ENCODE assay signal across 21 cellular contexts in the genomic region with DNA sequence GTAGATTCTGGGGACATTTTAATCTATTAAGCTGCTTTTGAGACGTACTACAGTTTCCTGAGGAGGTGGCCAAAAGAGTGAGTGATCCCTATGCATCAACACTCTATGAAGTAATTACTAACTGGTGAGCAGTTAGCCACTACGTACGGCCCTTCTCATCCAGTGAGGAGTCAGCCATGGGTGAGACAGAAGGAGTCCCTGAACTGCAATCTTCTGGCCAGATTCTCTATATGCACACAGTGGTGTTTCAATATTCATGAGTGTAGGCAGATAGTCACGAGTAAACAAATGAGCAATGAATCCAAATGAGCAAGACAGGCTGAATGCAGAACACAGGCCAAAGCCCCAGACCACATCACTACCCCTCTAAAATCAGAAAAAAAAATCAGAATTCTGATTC.
"Had no signal": no experiment of that assay in that cellular context is flagged by ENCODE, and none has a peak within 500 bp of the region (broad histone marks: within the 10 kb centered on the region; RNA-seq: fewer than 3 reads in every experiment).

No MANE protein-coding gene starts in this region.

- H3K36me3 ChIP-seq: brain microvascular endothelial cell, gastroesophageal sphincter, heart left ventricle, tibial artery had no signal

- ATAC-seq: activated CD4-positive, CD25-positive, alpha-beta regulatory T cell treated with anti-CD3 and anti-CD28 coated beads, Interleukin-2, amount 50 U/mL, for 24 hours; activated CD8-positive, alpha-beta memory T cell treated with anti-CD3 and anti-CD28 coated beads, Interleukin-2, amount 10 ng/mL, durations not matched to agents 7 days and 5 days; activated CD8-positive, alpha-beta T cell treated with anti-CD3 and anti-CD28 coated beads for 36 hours; effector memory CD8-positive, alpha-beta T cell; esophagus mucosa; gastroesophageal sphincter; heart left ventricle; left ventricle myocardium superior; natural killer cell treated with Interleukin-12 subunit alpha and Interleukin-12 subunit beta and Interleukin-15 and Interleukin-18, amount 100 ng/mL, for 72 hours; stimulated activated naive CD8-positive, alpha-beta T cell treated with anti-CD3 and anti-CD28 coated beads, Interleukin-15, Interleukin-2, amounts not matched to agents 100 U/mL and 50 U/mL, for 24 hours had no signal

- DNase-seq: activated CD4-positive, alpha-beta T cell treated with anti-CD3 and anti-CD28 coated beads, Interleukin-2, amount 10 ng/mL, durations not matched to agents 7 days and 5 days; activated CD8-positive, alpha-beta memory T cell treated with anti-CD3 and anti-CD28 coated beads, Interleukin-2, amount 10 ng/mL, durations not matched to agents 7 days and 5 days; activated CD8-positive, alpha-beta T cell treated with anti-CD3 and anti-CD28 coated beads for 36 hours; activated gamma-delta T cell treated with Interleukin-2 at 50 U/mL for 16 hours; brain microvascular endothelial cell; central memory CD4-positive, alpha-beta T cell; effector memory CD8-positive, alpha-beta T cell; heart left ventricle; left ventricle myocardium superior; mammary epithelial cell; psoas muscle; stimulated activated CD4-positive, alpha-beta T cell treated with anti-CD3 and anti-CD28 coated beads, Interleukin-12 subunit alpha, Interleukin-12 subunit beta, amount 100 ng/mL, for 4 hours; stimulated activated CD4-positive, alpha-beta T cell treated with anti-CD3 and anti-CD28 coated beads, Interleukin-4, amount 100 ng/mL, for 4 hours; stimulated activated naive CD8-positive, alpha-beta T cell treated with anti-CD3 and anti-CD28 coated beads, Interleukin-15, Interleukin-2, amounts not matched to agents 100 U/mL and 50 U/mL, for 24 hours; tibial artery had no signal

- H3K9me3 ChIP-seq: gastroesophageal sphincter, heart left ventricle, psoas muscle, right atrium auricular region, tibial artery had no signal

- H3K4me1 ChIP-seq: gastroesophageal sphincter, tibial artery had no signal

- H3K27ac ChIP-seq: brain microvascular endothelial cell, gastroesophageal sphincter, heart left ventricle, psoas muscle, right atrium auricular region, tibial artery, VCaP had no signal

- H3K27me3 ChIP-seq: gastroesophageal sphincter, heart left ventricle, right atrium auricular region, tibial artery had no signal

- H3K4me3 ChIP-seq: gastroesophageal sphincter, heart left ventricle, psoas muscle, right atrium auricular region, tibial artery had no signal
